2 cellular contexts compared by ENCODE assay signal in the genomic region with DNA sequence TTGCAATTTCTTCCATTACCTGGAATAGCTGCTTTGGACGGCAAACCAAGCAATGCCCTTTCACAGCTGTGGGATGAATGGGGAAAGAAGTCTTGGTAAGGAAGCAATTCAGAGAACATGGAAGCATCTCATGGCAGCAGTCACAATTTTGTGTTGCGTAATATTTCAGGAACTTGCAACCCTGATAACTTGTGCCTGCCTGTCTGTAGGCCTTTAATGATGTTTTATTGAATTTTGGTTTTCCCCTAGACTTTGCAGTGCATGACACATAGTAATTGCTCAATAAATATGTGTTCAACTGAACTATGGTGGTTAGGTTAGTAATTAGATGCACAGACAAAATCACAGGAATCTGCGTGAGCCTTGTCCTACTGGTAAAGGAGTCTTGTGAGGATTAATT.
A peak's percentile ranks its signal among the peaks of the same experiment; 100 is the strongest.
TF ChIP-seq lines count a peak whose summit lies in the region.

No MANE protein-coding gene starts in this region.

TF ChIP-seq in HepG2, 621 proteins besides CTCF, POLR2A, EP300 and RAD21:
- TF ChIP-seq, protein P1, sequence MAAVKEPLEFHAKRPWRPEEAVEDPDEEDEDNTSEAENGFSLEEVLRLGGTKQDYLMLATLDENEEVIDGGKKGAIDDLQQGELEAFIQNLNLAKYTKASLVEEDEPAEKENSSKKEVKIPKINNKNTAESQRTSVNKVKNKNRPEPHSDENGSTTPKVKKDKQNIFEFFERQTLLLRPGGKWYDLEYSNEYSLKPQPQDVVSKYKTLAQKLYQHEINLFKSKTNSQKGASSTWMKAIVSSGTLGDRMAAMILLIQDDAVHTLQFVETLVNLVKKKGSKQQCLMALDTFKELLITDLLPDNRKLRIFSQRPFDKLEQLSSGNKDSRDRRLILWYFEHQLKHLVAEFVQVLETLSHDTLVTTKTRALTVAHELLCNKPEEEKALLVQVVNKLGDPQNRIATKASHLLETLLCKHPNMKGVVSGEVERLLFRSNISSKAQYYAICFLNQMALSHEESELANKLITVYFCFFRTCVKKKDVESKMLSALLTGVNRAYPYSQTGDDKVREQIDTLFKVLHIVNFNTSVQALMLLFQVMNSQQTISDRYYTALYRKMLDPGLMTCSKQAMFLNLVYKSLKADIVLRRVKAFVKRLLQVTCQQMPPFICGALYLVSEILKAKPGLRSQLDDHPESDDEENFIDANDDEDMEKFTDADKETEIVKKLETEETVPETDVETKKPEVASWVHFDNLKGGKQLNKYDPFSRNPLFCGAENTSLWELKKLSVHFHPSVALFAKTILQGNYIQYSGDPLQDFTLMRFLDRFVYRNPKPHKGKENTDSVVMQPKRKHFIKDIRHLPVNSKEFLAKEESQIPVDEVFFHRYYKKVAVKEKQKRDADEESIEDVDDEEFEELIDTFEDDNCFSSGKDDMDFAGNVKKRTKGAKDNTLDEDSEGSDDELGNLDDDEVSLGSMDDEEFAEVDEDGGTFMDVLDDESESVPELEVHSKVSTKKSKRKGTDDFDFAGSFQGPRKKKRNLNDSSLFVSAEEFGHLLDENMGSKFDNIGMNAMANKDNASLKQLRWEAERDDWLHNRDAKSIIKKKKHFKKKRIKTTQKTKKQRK (IDR thresholded peaks at IDR 0.05; ENCODE audit: low read length), result no peak
- TF ChIP-seq LCORL (IDR thresholded peaks at IDR 0.05), result no peak
- TF ChIP-seq LCORL (CRISPR knock-in tag; IDR thresholded peaks at IDR 0.05), result no peak
- TF ChIP-seq CEBPB (IDR thresholded peaks at IDR 0.05; ENCODE audit: borderline replicate concordance, low read depth, low read length), result peak; percentile 95
- peak; percentile 72 for TF ChIP-seq CEBPG (CRISPR knock-in tag; IDR thresholded peaks at IDR 0.05)

TF ChIP-seq in H1, 55 proteins besides CTCF, POLR2A, EP300 and RAD21:
- TF ChIP-seq CBX8 (IDR thresholded peaks at IDR 0.05; ENCODE audit: borderline replicate concordance, low read depth, low read length), result no peak
- no peak for TF ChIP-seq MAFK (IDR thresholded peaks at IDR 0.05; ENCODE audit: low read depth, low read length)
- TF ChIP-seq HDAC2 (IDR thresholded peaks at IDR 0.05; ENCODE audit: borderline replicate concordance in 1 of 2, low read depth in 2 of 2, low read length in 2 of 2), result no peak
- TF ChIP-seq CEBPB (IDR thresholded peaks at IDR 0.05; ENCODE audit: low read depth, low read length), result peak; percentile 68; the same call in 1 of the 2 replicates
- no peak for TF ChIP-seq TAF1 (IDR thresholded peaks at IDR 0.05; ENCODE audit: low read depth, low read length)
- TF ChIP-seq KDM4A (IDR thresholded peaks at IDR 0.05; ENCODE audit: low read depth, low read length, severe bottlenecking), result no peak
- TF ChIP-seq RBBP5 (IDR thresholded peaks at IDR 0.05; ENCODE audit: borderline replicate concordance, low read depth, low read length), result no peak
